ENCODE assay signal across 14 cellular contexts in genomic region chr1:188365874-188366273, GRCh38.
"Had no signal": no experiment of that assay in that cellular context is flagged by ENCODE, and none has a peak within 500 bp of the region (broad histone marks: within the 10 kb centered on the region; RNA-seq: fewer than 3 reads in every experiment).

No MANE protein-coding gene starts in this region.

- ATAC-seq: activated T-cell treated with anti-CD3 and anti-CD28 coated beads, Interleukin-2, amount 50 U/mL, for 72 hours; effector memory CD8-positive, alpha-beta T cell; gastrocnemius medialis; heart right ventricle; left colon; lower lobe of right lung; stimulated activated memory B cell treated with anti-CD40 and anti-IgM and Interleukin-4, amounts not matched to agents 10 μg/mL and 1 μg/mL and 100 μg/mL, for 72 hours had no signal

- H3K27me3 ChIP-seq: gastrocnemius medialis, heart right ventricle, thyroid gland, vagina had no signal

- H3K27ac ChIP-seq: epithelial cell of prostate, gastrocnemius medialis, heart right ventricle, lower lobe of right lung, thyroid gland, vagina had no signal

- DNase-seq: activated CD4-positive, alpha-beta T cell treated with anti-CD3 and anti-CD28 coated beads, Interleukin-2, amount 10 ng/mL, durations not matched to agents 7 days and 5 days; activated CD8-positive, alpha-beta memory T cell treated with anti-CD3 and anti-CD28 coated beads, Interleukin-2, amount 50 U/mL, for 48 hours; activated gamma-delta T cell treated with Interleukin-2 at 50 U/mL for 16 hours; activated T-cell treated with anti-CD3 and anti-CD28 coated beads, Interleukin-2, amount 50 U/mL, for 72 hours; amygdala; effector memory CD8-positive, alpha-beta T cell; gastrocnemius medialis; heart right ventricle; left colon; lower lobe of right lung; thyroid gland had no signal

- H3K9me3 ChIP-seq: gastrocnemius medialis, heart right ventricle, lower lobe of right lung, thyroid gland, vagina had no signal

- H3K4me3 ChIP-seq: gastrocnemius medialis, heart right ventricle, lower lobe of right lung, thyroid gland, vagina had no signal

- H3K36me3 ChIP-seq: gastrocnemius medialis, heart right ventricle, lower lobe of right lung, thyroid gland, vagina had no signal

- H3K4me1 ChIP-seq: gastrocnemius medialis, heart right ventricle, lower lobe of right lung, thyroid gland, vagina had no signal
